ENCODE assay signal across 8 cellular contexts in genomic region chr17:83119987-83120864, GRCh38. TPM values are rescaled to one million over a fixed set of nuclear protein-coding genes. Genes with fewer than 3 reads are reported as not detected.
A peak's percentile ranks its signal among the peaks of the same experiment; 100 is the strongest.
DNase-seq lines count a peak whose midpoint lies in the region; ATAC-seq and TF ChIP-seq lines count a peak whose summit lies in the region.

No MANE protein-coding gene starts in this region.

- POLR2A ChIA-PET in SK-N-SH (lab: Yijun Ruan, JAX): no interaction called here
- POLR2A ChIA-PET in activated CD4-positive, alpha-beta memory T cell treated with anti-CD3 and anti-CD28 coated beads for 36 hours (lab: Charles Lee): no interaction called here

- peaks cover 23% of the 10 kb centered on the region for H3K27me3 Mint-ChIP-seq in activated CD4-positive, alpha-beta memory T cell treated with anti-CD3 and anti-CD28 coated beads for 36 hours
- peaks cover 82% of the 10 kb centered on the region for H3K27me3 Mint-ChIP-seq in nephron progenitor cell (ENCODE audit: low read depth, poor library complexity)

- no peak overlapping the region for H3K9ac ChIP-seq in SK-N-SH

- CTCF ChIA-PET in SK-N-SH (lab: Yijun Ruan, JAX): no interaction called here
- CTCF ChIA-PET in activated CD4-positive, alpha-beta memory T cell treated with anti-CD3 and anti-CD28 coated beads for 36 hours (lab: Charles Lee): no interaction called here

- WGBS in SK-N-SH (ENCODE audit: low lambda C conversion rate): 12% methylated on average over 20 of the region's 25 CpGs

- DNase-seq in SK-N-SH (no peak), nephron progenitor cell (no peak), Ammon's horn (ENCODE audit: low spot score) (no peak), NCI-H82 treated with DMSO at 0.1 percent for 48 hours (lab: John Stamatoyannopoulos, UW; ENCODE audit: unreplicated experiment) (no peak), sciatic nerve (ENCODE audit: low spot score) (no peak)
- peak; percentile 30 for DNase-seq in activated CD4-positive, alpha-beta memory T cell treated with anti-CD3 and anti-CD28 coated beads for 36 hours

- no peak overlapping the region for H3K27ac Mint-ChIP-seq in activated CD4-positive, alpha-beta memory T cell treated with anti-CD3 and anti-CD28 coated beads for 36 hours
- no peak overlapping the region for H3K27ac Mint-ChIP-seq in nephron progenitor cell

- H3K9me3 ChIP-seq in SK-N-SH: no peaks in the 10 kb centered on the region

- H2AFZ ChIP-seq in SK-N-SH (ENCODE audit: low read depth): no peak overlapping the region

- ATAC-seq in SK-N-SH treated with all-trans-retinoic acid at 6 μM for 48 hours (peak; percentile 18; the same call in 1 of the 3 replicates), HG03159 (IDR thresholded peaks at IDR 0.05; ENCODE audit: unreplicated experiment) (peak; percentile 79), sciatic nerve (no peak)

- H3F3A ChIP-seq in SK-N-SH (replicated peaks; ENCODE audit: insufficient read depth): peaks cover 3% of the 10 kb centered on the region

- intact Hi-C loops in activated CD4-positive, alpha-beta memory T cell treated with anti-CD3 and anti-CD28 coated beads for 36 hours (cut with micrococcal nuclease): no loop called here
- intact Hi-C loops in sciatic nerve (cut with DNase I): no loop called here

- no peak overlapping the region for H3K4me3 Mint-ChIP-seq in activated CD4-positive, alpha-beta memory T cell treated with anti-CD3 and anti-CD28 coated beads for 36 hours
- peak overlapping the region; percentile 51 for H3K4me3 Mint-ChIP-seq in nephron progenitor cell

- TF ChIP-seq RAD21 in SK-N-SH (IDR thresholded peaks at IDR 0.05; ENCODE audit: low read length): no peak

- no peaks in the 10 kb centered on the region for H3K9me3 Mint-ChIP-seq in activated CD4-positive, alpha-beta memory T cell treated with anti-CD3 and anti-CD28 coated beads for 36 hours
- H3K9me3 Mint-ChIP-seq in nephron progenitor cell: peaks cover 8% of the 10 kb centered on the region

- no peak for TF ChIP-seq EP300 in SK-N-SH (IDR thresholded peaks at IDR 0.05; ENCODE audit: borderline replicate concordance in 1 of 2, low read depth in 1 of 2, low read length in 1 of 2)

- peaks cover 35% of the 10 kb centered on the region for H3K27me3 ChIP-seq in SK-N-SH (ENCODE audit: insufficient read depth)

- H3K4me1 ChIP-seq in SK-N-SH (ENCODE audit: control insufficient read depth in 1 of 2, insufficient read depth in 2 of 2, low read depth in 1 of 2, low read length in 1 of 2): no peaks in the 10 kb centered on the region; a peak in 1 of 4 replicates

- no peaks in the 10 kb centered on the region for H3K36me3 ChIP-seq in SK-N-SH (replicated peaks in 1 of 2; ENCODE audit: control insufficient read depth in 1 of 2, insufficient read depth in 2 of 2, low read length in 1 of 2)

- H3K4me3 ChIP-seq in SK-N-SH (ENCODE audit: low read depth in 2 of 2, low read length in 1 of 2): no peak overlapping the region

- TF ChIP-seq CTCF in SK-N-SH (IDR thresholded peaks at IDR 0.05) (no peak), nephron progenitor cell (IDR thresholded peaks at IDR 0.05) (no peak)

- H3K9me2 ChIP-seq in SK-N-SH: no peaks in the 10 kb centered on the region

- H3K27ac ChIP-seq in SK-N-SH (ENCODE audit: low read depth in 2 of 2, low read length in 1 of 2): no peak overlapping the region

- H3K79me2 ChIP-seq in SK-N-SH (ENCODE audit: insufficient read depth): no peaks in the 10 kb centered on the region

- H4K20me1 ChIP-seq in SK-N-SH (ENCODE audit: insufficient read depth): no peaks in the 10 kb centered on the region

- H3K36me3 Mint-ChIP-seq in activated CD4-positive, alpha-beta memory T cell treated with anti-CD3 and anti-CD28 coated beads for 36 hours: no peaks in the 10 kb centered on the region
- H3K36me3 Mint-ChIP-seq in nephron progenitor cell (ENCODE audit: low read depth): no peaks in the 10 kb centered on the region

- H3K4me2 ChIP-seq in SK-N-SH: no peak overlapping the region

- peaks cover 17% of the 10 kb centered on the region for H3K4me1 Mint-ChIP-seq in activated CD4-positive, alpha-beta memory T cell treated with anti-CD3 and anti-CD28 coated beads for 36 hours (ENCODE audit: low read depth)
- peaks cover 57% of the 10 kb centered on the region for H3K4me1 Mint-ChIP-seq in nephron progenitor cell

TF ChIP-seq in SK-N-SH treated with all-trans-retinoic acid at 6 μM for 48 hours, 23 proteins besides CTCF, POLR2A, EP300 and RAD21:
- TF ChIP-seq ZFP3 (CRISPR knock-in tag; IDR thresholded peaks at IDR 0.05): no peak
- TF ChIP-seq ZC3H10 (CRISPR knock-in tag; IDR thresholded peaks at IDR 0.05): no peak
- no peak for TF ChIP-seq ESRRG (CRISPR knock-in tag; IDR thresholded peaks at IDR 0.05)
- no peak for TF ChIP-seq RARB (CRISPR knock-in tag; IDR thresholded peaks at IDR 0.05)
- TF ChIP-seq ARNTL (CRISPR knock-in tag; IDR thresholded peaks at IDR 0.05; ENCODE audit: borderline replicate concordance, low read depth): no peak
- no peak for TF ChIP-seq GLIS3 (CRISPR knock-in tag; IDR thresholded peaks at IDR 0.05)
- no peak for TF ChIP-seq OSR1 (CRISPR knock-in tag; IDR thresholded peaks at IDR 0.05)
- TF ChIP-seq, protein P1, sequence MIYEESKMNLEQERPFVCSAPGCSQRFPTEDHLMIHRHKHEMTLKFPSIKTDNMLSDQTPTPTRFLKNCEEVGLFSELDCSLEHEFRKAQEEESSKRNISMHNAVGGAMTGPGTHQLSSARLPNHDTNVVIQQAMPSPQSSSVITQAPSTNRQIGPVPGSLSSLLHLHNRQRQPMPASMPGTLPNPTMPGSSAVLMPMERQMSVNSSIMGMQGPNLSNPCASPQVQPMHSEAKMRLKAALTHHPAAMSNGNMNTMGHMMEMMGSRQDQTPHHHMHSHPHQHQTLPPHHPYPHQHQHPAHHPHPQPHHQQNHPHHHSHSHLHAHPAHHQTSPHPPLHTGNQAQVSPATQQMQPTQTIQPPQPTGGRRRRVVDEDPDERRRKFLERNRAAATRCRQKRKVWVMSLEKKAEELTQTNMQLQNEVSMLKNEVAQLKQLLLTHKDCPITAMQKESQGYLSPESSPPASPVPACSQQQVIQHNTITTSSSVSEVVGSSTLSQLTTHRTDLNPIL (CRISPR knock-in tag; IDR thresholded peaks at IDR 0.05; ENCODE audit: low read depth): no peak
- TF ChIP-seq SNAI2 (CRISPR knock-in tag; IDR thresholded peaks at IDR 0.05): no peak
- no peak for TF ChIP-seq CSDC2 (CRISPR knock-in tag; IDR thresholded peaks at IDR 0.05)
- no peak for TF ChIP-seq TOX (CRISPR knock-in tag; IDR thresholded peaks at IDR 0.05; ENCODE audit: borderline replicate concordance)
- TF ChIP-seq PPARA (CRISPR knock-in tag; IDR thresholded peaks at IDR 0.05; ENCODE audit: borderline replicate concordance): no peak
- TF ChIP-seq BACH2 (CRISPR knock-in tag; IDR thresholded peaks at IDR 0.05; ENCODE audit: borderline replicate concordance): no peak
- TF ChIP-seq ISL1 (CRISPR knock-in tag; IDR thresholded peaks at IDR 0.05): no peak

TF ChIP-seq in SK-N-SH, 30 proteins besides CTCF, POLR2A, EP300 and RAD21:
- TF ChIP-seq ZBTB33 (IDR thresholded peaks at IDR 0.05; ENCODE audit: borderline replicate concordance, low read depth): no peak
- TF ChIP-seq, protein P2, sequence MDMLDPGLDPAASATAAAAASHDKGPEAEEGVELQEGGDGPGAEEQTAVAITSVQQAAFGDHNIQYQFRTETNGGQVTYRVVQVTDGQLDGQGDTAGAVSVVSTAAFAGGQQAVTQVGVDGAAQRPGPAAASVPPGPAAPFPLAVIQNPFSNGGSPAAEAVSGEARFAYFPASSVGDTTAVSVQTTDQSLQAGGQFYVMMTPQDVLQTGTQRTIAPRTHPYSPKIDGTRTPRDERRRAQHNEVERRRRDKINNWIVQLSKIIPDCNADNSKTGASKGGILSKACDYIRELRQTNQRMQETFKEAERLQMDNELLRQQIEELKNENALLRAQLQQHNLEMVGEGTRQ (IDR thresholded peaks at IDR 0.05; ENCODE audit: borderline replicate concordance, low read depth, low read length): no peak
- no peak for TF ChIP-seq POLR2AphosphoS5 (IDR thresholded peaks at IDR 0.05; ENCODE audit: low read depth, low read length)
- TF ChIP-seq FOSL2 (IDR thresholded peaks at IDR 0.05; ENCODE audit: borderline replicate concordance, low read depth): no peak
- no peak for TF ChIP-seq MEF2A (IDR thresholded peaks at IDR 0.05; ENCODE audit: borderline replicate concordance, low read depth)
- no peak for TF ChIP-seq JUND (IDR thresholded peaks at IDR 0.05)
- no peak for TF ChIP-seq FOXM1 (IDR thresholded peaks at IDR 0.05; ENCODE audit: low read depth)
- no peak for TF ChIP-seq GATA2 (CRISPR knock-in tag; IDR thresholded peaks at IDR 0.05)

RNA-seq across cellular contexts. Expression of gene METRNL, which starts 40.8 kb away (rescaled TPM):
- polyA plus RNA-seq in SK-N-SH (2012; rRNA removed): 50.8 and 75.5 TPM in 2 replicates
- 31.7 and 51.3 TPM in 2 replicates for polyA plus RNA-seq in SK-N-SH (2012; cell fraction: cytosol; rRNA removed)
- 56.5 and 122 TPM in 2 replicates for polyA plus RNA-seq in SK-N-SH (2012; cell fraction: nucleus; rRNA removed)
- total RNA-seq in activated CD4-positive, alpha-beta memory T cell treated with anti-CD3 and anti-CD28 coated beads for 36 hours: 10 to 100 TPM; 62.8 to 71.1 TPM
- total RNA-seq in sciatic nerve: 131 TPM
